Comparison of ENCODE assay signal across 25 cellular contexts in the genomic region with DNA sequence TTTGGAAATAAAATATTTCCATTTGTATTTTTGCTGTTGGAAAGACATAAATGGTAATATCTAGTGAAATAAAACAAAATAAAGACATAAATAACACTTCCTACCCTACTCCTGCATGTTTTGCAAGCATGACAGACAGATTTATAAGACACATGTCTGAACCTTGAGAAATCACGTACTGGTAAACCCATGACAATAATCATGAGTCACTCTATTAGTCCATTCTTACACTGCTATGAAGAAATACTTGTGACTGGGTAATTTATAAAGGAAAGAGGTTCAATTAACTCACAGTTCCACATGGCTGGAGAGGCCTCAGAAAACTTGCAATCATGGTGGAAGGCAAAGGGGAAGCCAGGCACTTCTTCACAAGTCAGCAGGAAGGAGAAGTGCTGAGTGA.
"Had no signal": no experiment of that assay in that cellular context is flagged by ENCODE, and none has a peak within 500 bp of the region (broad histone marks: within the 10 kb centered on the region; RNA-seq: fewer than 3 reads in every experiment).

No MANE protein-coding gene starts in this region.

- ATAC-seq: esophagus mucosa; heart right ventricle; left ventricle myocardium superior; lower lobe of right lung; naive thymus-derived CD8-positive, alpha-beta T cell; right cardiac atrium; stimulated activated naive B cell treated with anti-CD40 and anti-IgM and Interleukin-4, amounts not matched to agents 10 μg/mL and 1 μg/mL and 100 μg/mL, for 72 hours had no signal

- H3K4me3 ChIP-seq: coronary artery, heart right ventricle, lower lobe of right lung, prostate gland, sigmoid colon, skin epidermis, spleen, thoracic aorta, tibial nerve, upper lobe of left lung had no signal

- DNase-seq: dermis blood vessel endothelial cell; effector memory CD4-positive, alpha-beta T cell; foreskin melanocyte; glutamatergic neuron; heart right ventricle; hypothalamus; immature natural killer cell; islet precursor cell; kidney glomerular epithelial cell; left ventricle myocardium superior; lower lobe of right lung; naive thymus-derived CD8-positive, alpha-beta T cell; nephron progenitor cell; nucleus accumbens; right cardiac atrium; sigmoid colon; spleen; stimulated activated naive B cell treated with anti-CD40 and anti-IgM and Interleukin-4, amounts not matched to agents 10 μg/mL and 1 μg/mL and 100 μg/mL, for 72 hours; upper lobe of left lung had no signal
